ENCODE assay signal across 10 cellular contexts in genomic region chr6:29516108-29516507, GRCh38. TPM values are rescaled to one million over a fixed set of nuclear protein-coding genes. Genes with fewer than 3 reads are reported as not detected.
DNase-seq lines count a peak whose midpoint lies in the region; ATAC-seq and TF ChIP-seq lines count a peak whose summit lies in the region.
"Had no signal": no experiment of that assay in that cellular context is flagged by ENCODE, and none has a peak within 500 bp of the region (broad histone marks: within the 10 kb centered on the region; RNA-seq: fewer than 3 reads in every experiment).

No MANE protein-coding gene starts in this region.

- H3K27ac ChIP-seq in SK-N-SH (ENCODE audit: low read depth in 2 of 2, low read length in 1 of 2) = no peak overlapping the region

- no peaks in the 10 kb centered on the region for H3K4me1 ChIP-seq in SK-N-SH (ENCODE audit: control insufficient read depth in 1 of 2, insufficient read depth in 2 of 2, low read depth in 1 of 2, low read length in 1 of 2)

- H3K4me3 Mint-ChIP-seq in activated naive CD4-positive, alpha-beta T cell treated with anti-CD3 and anti-CD28 coated beads for 36 hours = no peak overlapping the region

- H4K20me1 ChIP-seq in SK-N-SH (ENCODE audit: insufficient read depth) = no peaks in the 10 kb centered on the region

- CTCF ChIA-PET in activated naive CD4-positive, alpha-beta T cell treated with anti-CD3 and anti-CD28 coated beads for 36 hours (lab: Charles Lee) = interaction anchor here (1.3 kb wide), 1 partner anchor 134 kb away, joined by 3 read pairs; no protein-coding TSS in a partner anchor
- CTCF ChIA-PET in SK-N-SH (lab: Yijun Ruan, JAX) = no interaction called here

- no peak overlapping the region for H3K4me3 ChIP-seq in SK-N-SH (ENCODE audit: low read depth in 2 of 2, low read length in 1 of 2)

- peaks cover 7% of the 10 kb centered on the region for H3K4me1 Mint-ChIP-seq in activated naive CD4-positive, alpha-beta T cell treated with anti-CD3 and anti-CD28 coated beads for 36 hours (ENCODE audit: low read depth)

- ATAC-seq in esophagus mucosa = peak; percentile 89
- no peak for ATAC-seq in left colon
- ATAC-seq in HG03378 (IDR thresholded peaks at IDR 0.05; ENCODE audit: unreplicated experiment) = no peak

- POLR2A ChIA-PET in SK-N-SH (lab: Yijun Ruan, JAX) = no interaction called here

- DNase-seq in activated naive CD4-positive, alpha-beta T cell treated with anti-CD3 and anti-CD28 coated beads for 36 hours = peak; percentile 71
- DNase-seq in activated naive CD4-positive, alpha-beta T cell treated with anti-CD3 and anti-CD28 coated beads, Interleukin-2, amount 50 U/mL, for 16 hours = no peak
- no peak for DNase-seq in SK-N-SH
- peak; percentile 8 for DNase-seq in stromal cell of bone marrow (ENCODE audit: low read depth)
- no peak for DNase-seq in left colon
- no peak for DNase-seq in medulla oblongata (ENCODE audit: extremely low spot score)
- DNase-seq: retina had no signal

- H3K27ac Mint-ChIP-seq in activated naive CD4-positive, alpha-beta T cell treated with anti-CD3 and anti-CD28 coated beads for 36 hours = no peak overlapping the region

- H3K36me3 ChIP-seq in SK-N-SH (replicated peaks in 1 of 2; ENCODE audit: control insufficient read depth in 1 of 2, insufficient read depth in 2 of 2, low read length in 1 of 2) = no peaks in the 10 kb centered on the region

- peaks cover 20% of the 10 kb centered on the region; the same call in 1 of the 2 replicates for H3K27me3 ChIP-seq in SK-N-SH (ENCODE audit: insufficient read depth)

- no peaks in the 10 kb centered on the region for H3F3A ChIP-seq in SK-N-SH (replicated peaks; ENCODE audit: insufficient read depth)

- no peak for TF ChIP-seq EP300 in SK-N-SH (IDR thresholded peaks at IDR 0.05; ENCODE audit: borderline replicate concordance in 1 of 2, low read depth in 1 of 2, low read length in 1 of 2)

- H3K4me2 ChIP-seq in SK-N-SH = no peak overlapping the region

- no peak overlapping the region for H2AFZ ChIP-seq in SK-N-SH (ENCODE audit: low read depth)

- TF ChIP-seq CTCF in SK-N-SH (IDR thresholded peaks at IDR 0.05) = no peak

- intact Hi-C loops in activated naive CD4-positive, alpha-beta T cell treated with anti-CD3 and anti-CD28 coated beads for 36 hours (cut with micrococcal nuclease) = no loop called here
- intact Hi-C loops in left colon (cut with DNase I, micrococcal nuclease) = no loop called here

- TF ChIP-seq RAD21 in SK-N-SH (IDR thresholded peaks at IDR 0.05; ENCODE audit: low read length) = no peak

- no peaks in the 10 kb centered on the region for H3K79me2 ChIP-seq in SK-N-SH (ENCODE audit: insufficient read depth)

- WGBS in SK-N-SH (ENCODE audit: low lambda C conversion rate) = 6% methylated on average over 6 of the region's 6 CpGs

- H3K9me3 ChIP-seq in SK-N-SH = no peaks in the 10 kb centered on the region

- no peaks in the 10 kb centered on the region for H3K36me3 Mint-ChIP-seq in activated naive CD4-positive, alpha-beta T cell treated with anti-CD3 and anti-CD28 coated beads for 36 hours (ENCODE audit: low read depth)
- H3K36me3 Mint-ChIP-seq: CD8-positive, alpha-beta memory T cell had no signal

- no peaks in the 10 kb centered on the region for H3K9me3 Mint-ChIP-seq in activated naive CD4-positive, alpha-beta T cell treated with anti-CD3 and anti-CD28 coated beads for 36 hours
- H3K9me3 Mint-ChIP-seq: CD8-positive, alpha-beta memory T cell had no signal

- peaks cover 4% of the 10 kb centered on the region for H3K27me3 Mint-ChIP-seq in activated naive CD4-positive, alpha-beta T cell treated with anti-CD3 and anti-CD28 coated beads for 36 hours (ENCODE audit: low read depth)

- H3K9me2 ChIP-seq in SK-N-SH = no peaks in the 10 kb centered on the region

- no peak overlapping the region for H3K9ac ChIP-seq in SK-N-SH

TF ChIP-seq in SK-N-SH, 30 proteins besides CTCF, POLR2A, EP300 and RAD21:
- TF ChIP-seq USF1 (IDR thresholded peaks at IDR 0.05; ENCODE audit: borderline replicate concordance, low read depth) (no peak), SMC3 (IDR thresholded peaks at IDR 0.05; ENCODE audit: low read depth, low read length) (no peak), PBX3 (IDR thresholded peaks at IDR 0.05) (peak; percentile 49), NRF1 (IDR thresholded peaks at IDR 0.05; ENCODE audit: low read depth, low read length) (no peak), TCF12 (IDR thresholded peaks at IDR 0.05) (0 out of 2 replicates have a peak, but pooled peaks have one; percentile 15), JUND (IDR thresholded peaks at IDR 0.05) (peak; percentile 50), NFIC (IDR thresholded peaks at IDR 0.05; ENCODE audit: borderline replicate concordance) (0 out of 2 replicates have a peak, but pooled peaks have one; percentile 14), CHD2 (IDR thresholded peaks at IDR 0.05; ENCODE audit: low read length, partially characterized antibody) (no peak), FOSL2 (IDR thresholded peaks at IDR 0.05; ENCODE audit: borderline replicate concordance, low read depth) (peak; percentile 46; the same call in 1 of the 2 replicates)
TF ChIP-seq in SK-N-SH: peak in this region for 5.

RNA-seq across cellular contexts. Expression of gene MAS1L, which starts 28.4 kb away (rescaled TPM):
- not detected for total RNA-seq in activated naive CD4-positive, alpha-beta T cell treated with anti-CD3 and anti-CD28 coated beads for 36 hours
- polyA plus RNA-seq in SK-N-SH (2012; rRNA removed) = not detected in 2 replicates
- polyA plus RNA-seq in SK-N-SH (2012; cell fraction: cytosol; rRNA removed) = not detected in 2 replicates
- not detected in 2 replicates for polyA plus RNA-seq in SK-N-SH (2012; cell fraction: nucleus; rRNA removed)
- total RNA-seq in esophagus mucosa (not detected), left colon (under 1 TPM in 1 of 2 donors, not detected in 1; 0.28 TPM)
- total RNA-seq: CD8-positive, alpha-beta memory T cell had no signal
- polyA plus RNA-seq: CD8-positive, alpha-beta memory T cell had no signal

RNA-seq across cellular contexts. Expression of gene UBD, which starts 43.4 kb away (rescaled TPM):
- under 1 TPM in 1 of 2 experiments, not detected in 1; 0.31 TPM for total RNA-seq in activated naive CD4-positive, alpha-beta T cell treated with anti-CD3 and anti-CD28 coated beads for 36 hours
- polyA plus RNA-seq in SK-N-SH (2012; rRNA removed) = not detected in 2 replicates
- not detected in 2 replicates for polyA plus RNA-seq in SK-N-SH (2012; cell fraction: cytosol; rRNA removed)
- polyA plus RNA-seq in SK-N-SH (2012; cell fraction: nucleus; rRNA removed) = not detected in 2 replicates
- total RNA-seq in esophagus mucosa = 1.00 TPM
- 1 to 10 TPM; 2.3 to 2.7 TPM for total RNA-seq in left colon
- polyA plus RNA-seq: CD8-positive, alpha-beta memory T cell had no signal

RNA-seq across cellular contexts. Expression of gene OR2H1, which starts 59.2 kb away (rescaled TPM):
- total RNA-seq in activated naive CD4-positive, alpha-beta T cell treated with anti-CD3 and anti-CD28 coated beads for 36 hours = not detected
- polyA plus RNA-seq in SK-N-SH (2012; rRNA removed) = not detected in 2 replicates
- not detected in 2 replicates for polyA plus RNA-seq in SK-N-SH (2012; cell fraction: cytosol; rRNA removed)
- polyA plus RNA-seq in SK-N-SH (2012; cell fraction: nucleus; rRNA removed) = not detected in 2 replicates
- total RNA-seq in esophagus mucosa = not detected
- total RNA-seq in left colon = not detected
- total RNA-seq: CD8-positive, alpha-beta memory T cell had no signal
- polyA plus RNA-seq: CD8-positive, alpha-beta memory T cell had no signal

RNA-seq across cellular contexts. Expression of gene OR11A1, which starts 59.2 kb away (rescaled TPM):
- total RNA-seq in activated naive CD4-positive, alpha-beta T cell treated with anti-CD3 and anti-CD28 coated beads for 36 hours = not detected
- not detected in 2 replicates for polyA plus RNA-seq in SK-N-SH (2012; rRNA removed)
- not detected in 2 replicates for polyA plus RNA-seq in SK-N-SH (2012; cell fraction: cytosol; rRNA removed)
- polyA plus RNA-seq in SK-N-SH (2012; cell fraction: nucleus; rRNA removed) = not detected in 2 replicates
- total RNA-seq in esophagus mucosa (not detected), left colon (not detected)
- total RNA-seq: CD8-positive, alpha-beta memory T cell had no signal
- polyA plus RNA-seq: CD8-positive, alpha-beta memory T cell had no signal

Comparison
In these comparisons a context has a peak if more than half of its experiments do, and no peak if none do; other contexts are left out.
1. DNase-seq: peak in activated naive CD4-positive, alpha-beta T cell treated with anti-CD3 and anti-CD28 coated beads for 36 hours (single experiment) and stromal cell of bone marrow (single experiment); none in activated naive CD4-positive, alpha-beta T cell treated with anti-CD3 and anti-CD28 coated beads, Interleukin-2, amount 50 U/mL, for 16 hours (single experiment), SK-N-SH (single experiment), left colon (0 of 2) and medulla oblongata (single experiment).